In genomic region chr14:105565185-105565919, GRCh38 we compare ENCODE assay signal across 7 cellular contexts. TPM values are rescaled to one million over a fixed set of nuclear protein-coding genes. Genes with fewer than 3 reads are reported as not detected.
A peak's percentile ranks its signal among the peaks of the same experiment; 100 is the strongest.
DNase-seq lines count a peak whose midpoint lies in the region; ATAC-seq, FAIRE-seq and TF ChIP-seq lines count a peak whose summit lies in the region.
"Not testable (repeated sequence)": the region's sequence is repeated elsewhere in the genome, so short reads cannot be mapped to it uniquely, and the experiment has no call there.

No MANE protein-coding gene starts in this region.

- CTCF ChIA-PET in HEK293 (lab: Yijun Ruan, JAX); GM12878 (lab: Yijun Ruan, JAX); HepG2 (lab: Yijun Ruan, JAX; ENCODE audit: low intra/inter-chr PET ratio, low total read pairs): not testable (repeated sequence)

- H3K9me2 ChIP-seq in MM.1S (replicated peaks; ENCODE audit: insufficient read depth, low read length), result not testable (repeated sequence)

- not testable (repeated sequence) for TF ChIP-seq CTCF in GM12865 (IDR thresholded peaks at IDR 0.05; ENCODE audit: insufficient read depth, low read depth, low read length, missing control alignments); HEK293 (tag by site-specific recombination; IDR thresholded peaks at IDR 0.05); MM.1S (IDR thresholded peaks at IDR 0.05; ENCODE audit: low read length); GM12878 (IDR thresholded peaks at IDR 0.05 in 2 of 3, conservative IDR thresholded peaks at IDR 0.05 in 1 of 3; ENCODE audit: control insufficient read depth in 2 of 3, extremely low read depth in 1 of 3, insufficient read depth in 1 of 3, low read depth in 3 of 3, low read length in 3 of 3); HepG2 (CRISPR knock-in tag; IDR thresholded peaks at IDR 0.05); neural progenitor cell (IDR thresholded peaks at IDR 0.05)

- not testable (repeated sequence) for H3K36me3 Mint-ChIP-seq in T-helper 17 cell (ENCODE audit: low read depth); neural progenitor cell

- TF ChIP-seq RAD21 in GM12878 (IDR thresholded peaks at IDR 0.05; ENCODE audit: insufficient read depth, low read depth, low read length); HepG2 (CRISPR knock-in tag; IDR thresholded peaks at IDR 0.05): not testable (repeated sequence)

- H3K9ac ChIP-seq in MM.1S (ENCODE audit: low read length), result 0 out of 2 replicates have a peak overlapping the region, but pooled peaks have one; percentile 21
- H3K9ac ChIP-seq in GM12878 (ENCODE audit: control insufficient read depth, insufficient read depth, low read length), result peak overlapping the region; percentile 40; the same call in 1 of the 2 replicates
- not testable (repeated sequence) for H3K9ac ChIP-seq in HepG2 (ENCODE audit: insufficient read depth, low read depth, low read length); neural progenitor cell

- not testable (repeated sequence) for ATAC-seq in T-helper 17 cell, HepG2
- ATAC-seq in GM12878, result peak; percentile 3; the same call in 2 of the 3 replicates

- peaks cover 17% of the 10 kb centered on the region for H3K4me1 Mint-ChIP-seq in T-helper 17 cell
- H3K4me1 Mint-ChIP-seq in neural progenitor cell, result not testable (repeated sequence)

- RAD21 ChIA-PET in GM12878 (lab: Charles Lee; ENCODE audit: unreplicated experiment), result not testable (repeated sequence)

- H4K20me1 ChIP-seq in MM.1S (ENCODE audit: insufficient read depth, low read length); GM12878 (ENCODE audit: control insufficient read depth, insufficient read depth); HepG2 (ENCODE audit: insufficient read depth, low read length); neural progenitor cell (ENCODE audit: low read depth): not testable (repeated sequence)

- H3K4me1 ChIP-seq in HEK293 (ENCODE audit: control insufficient read depth, insufficient read depth, low read length); HepG2 (ENCODE audit: insufficient read depth, low read length); neural progenitor cell: not testable (repeated sequence)
- peaks cover 44% of the 10 kb centered on the region for H3K4me1 ChIP-seq in MM.1S (ENCODE audit: low read length)
- peaks cover 67% of the 10 kb centered on the region for H3K4me1 ChIP-seq in GM12878 (ENCODE audit: control insufficient read depth, insufficient read depth, low read length)

- H3K27me3 Mint-ChIP-seq in T-helper 17 cell, result not testable (repeated sequence)
- H3K27me3 Mint-ChIP-seq in neural progenitor cell (ENCODE audit: insufficient read depth, low read depth), result peaks cover 10% of the 10 kb centered on the region

- not testable (repeated sequence) for TF ChIP-seq POLR2A in GM12878 (IDR thresholded peaks at IDR 0.05; ENCODE audit: low read depth, low read length); HepG2 (IDR thresholded peaks at IDR 0.05; ENCODE audit: insufficient read depth in 1 of 2, low read depth in 2 of 2, low read length in 2 of 2)

- SMC1A ChIA-PET in GM12878 (lab: Charles Lee; ENCODE audit: uncharacterized antibody, unreplicated experiment), result not testable (repeated sequence)

- not testable (repeated sequence) for H2AFZ ChIP-seq in MM.1S (ENCODE audit: low read length); GM12878 (ENCODE audit: control insufficient read depth, low read depth, low read length); HepG2 (ENCODE audit: low read length); neural progenitor cell (replicated peaks)

- FAIRE-seq in GM12878 (lab: Jason Lieb, UNC) (peak; percentile 75), HepG2 (lab: Jason Lieb, UNC) (peak; percentile 62)

- not testable (repeated sequence) for TF ChIP-seq EP300 in GM12878 (IDR thresholded peaks at IDR 0.05; ENCODE audit: borderline replicate concordance in 1 of 2, control insufficient read depth in 1 of 2, low read depth in 2 of 2, low read length in 2 of 2); HepG2 (IDR thresholded peaks at IDR 0.05; ENCODE audit: low read depth in 2 of 2, low read length in 2 of 2); HepG2 (CRISPR knock-in tag; IDR thresholded peaks at IDR 0.05; ENCODE audit: borderline replicate concordance)

- not testable (repeated sequence) for H3F3A ChIP-seq in MM.1S (ENCODE audit: insufficient read depth, low read length)
- H3F3A ChIP-seq in neural progenitor cell (ENCODE audit: low read depth), result peaks cover 12% of the 10 kb centered on the region

- not testable (repeated sequence) for H3K27ac ChIP-seq in HEK293 (ENCODE audit: extremely low read depth, low read depth, low read length); HepG2 (ENCODE audit: extremely low read length, insufficient read depth, low read length); neural progenitor cell
- H3K27ac ChIP-seq in MM.1S (ENCODE audit: low read length) (peak overlapping the region; percentile 73; the same call in 1 of the 2 replicates), GM12878 (ENCODE audit: control insufficient read depth, insufficient read depth) (peak overlapping the region; percentile 81)

- not testable (repeated sequence) for H3K36me3 ChIP-seq in HEK293 (ENCODE audit: control insufficient read depth in 2 of 2, insufficient read depth in 1 of 2, low read length in 2 of 2); MM.1S (replicated peaks; ENCODE audit: insufficient read depth, low read length); GM12878 (ENCODE audit: control insufficient read depth in 2 of 2, insufficient read depth in 2 of 2, low read length in 1 of 2); HepG2 (replicated peaks in 1 of 2; ENCODE audit: control insufficient read depth in 1 of 2, insufficient read depth in 2 of 2, low read length in 2 of 2); neural progenitor cell

- peak overlapping the region; percentile 38 for H3K4me3 ChIP-seq in GM12865 (ENCODE audit: low read depth, low read length)
- H3K4me3 ChIP-seq in HEK293 (ENCODE audit: low read depth, low read length); MM.1S (ENCODE audit: low read length); GM12878; HepG2 (replicated peaks in 1 of 3; ENCODE audit: insufficient read depth in 1 of 3, low read depth in 2 of 3, low read length in 3 of 3); neural progenitor cell: not testable (repeated sequence)

- not testable (repeated sequence) for H3K4me2 ChIP-seq in MM.1S (ENCODE audit: low read depth, low read length); GM12878 (ENCODE audit: control insufficient read depth, insufficient read depth); HepG2 (ENCODE audit: low read depth, low read length); neural progenitor cell

- POLR2A ChIA-PET in HEK293 (lab: Yijun Ruan, JAX); GM12878 (lab: Charles Lee); HepG2 (lab: Yijun Ruan, JAX): not testable (repeated sequence)

- intact Hi-C loops in GM12878 (cut with micrococcal nuclease; ENCODE audit: unreplicated experiment), result loop anchor here (5.0 kb wide), 1 partner anchor 122 kb away; no protein-coding TSS in a partner anchor
- intact Hi-C loops in HepG2 (cut with micrococcal nuclease; ENCODE audit: unreplicated experiment), result not testable (repeated sequence)

- H3K4me3 Mint-ChIP-seq in T-helper 17 cell, neural progenitor cell: not testable (repeated sequence)

- in situ Hi-C loops in GM12878 (cut with MboI); HepG2 (cut with HindIII; ENCODE audit: extremely low pct_ligation_motif_present, low pct_unique_long_range_greater_than_20kb): not testable (repeated sequence)

- not testable (repeated sequence) for H3K9me3 ChIP-seq in HEK293 (ENCODE audit: control insufficient read depth, insufficient read depth, low read depth, low read length); MM.1S (replicated peaks; ENCODE audit: insufficient read depth, low read length); T-helper 17 cell (ENCODE audit: control insufficient read depth, low read length, poor library complexity, severe bottlenecking); GM12878 (replicated peaks; ENCODE audit: control insufficient read depth, insufficient read depth, low read length); HepG2 (ENCODE audit: low read length); neural progenitor cell (ENCODE audit: low read depth)

- H3K79me2 ChIP-seq in MM.1S (ENCODE audit: low read length), result peaks cover 27% of the 10 kb centered on the region
- peaks cover 17% of the 10 kb centered on the region for H3K79me2 ChIP-seq in GM12878 (ENCODE audit: control insufficient read depth, insufficient read depth, low read length)
- not testable (repeated sequence) for H3K79me2 ChIP-seq in HepG2 (ENCODE audit: insufficient read depth, low read length); neural progenitor cell (ENCODE audit: low read depth)

- H3K9me3 Mint-ChIP-seq in neural progenitor cell, result peaks cover 42% of the 10 kb centered on the region

- BruUV-seq in GM12878 (replicated peaks; lab: Mats Ljungman, UMichigan); HepG2 (replicated peaks; lab: Mats Ljungman, UMichigan): not testable (repeated sequence)

- WGBS in GM12878 (ENCODE audit: insufficient coverage, insufficient replicate concordance, low lambda C conversion rate, missing lambda C conversion rate), result 63% methylated on average over 4 of the region's 8 CpGs
- WGBS in HepG2 (ENCODE audit: low lambda C conversion rate), result 0% methylated on average over 2 of the region's 8 CpGs

- DNase-seq in GM12865 (ENCODE audit: low read depth); MM.1S; T-helper 17 cell; GM12878 (ENCODE audit: low read depth, low spot score); HepG2 (ENCODE audit: low spot score); neural progenitor cell (ENCODE audit: low spot score): not testable (repeated sequence)

- H3K27ac Mint-ChIP-seq in T-helper 17 cell (peak overlapping the region; percentile 2), neural progenitor cell (peak overlapping the region; percentile 21)

- not testable (repeated sequence) for H3K27me3 ChIP-seq in MM.1S (replicated peaks; ENCODE audit: insufficient read depth, low read length); GM12878 (replicated peaks in 1 of 2; ENCODE audit: control insufficient read depth in 2 of 2, insufficient read depth in 2 of 2, low read length in 1 of 2); HepG2 (ENCODE audit: control insufficient read depth in 1 of 2, insufficient read depth in 2 of 2, low read length in 2 of 2); neural progenitor cell

RNA-seq across cellular contexts. Expression of gene TMEM121, which starts 39.0 kb away (rescaled TPM):
- total RNA-seq in T-helper 17 cell, result 1 to 10 TPM in 1 of 2 donors, under 1 TPM in 1; 0.85 to 2.6 TPM
- total RNA-seq in GM12878 (2013; cell fraction: nucleolus; rRNA removed), result 2.2 and 2.7 TPM in 2 replicates
- total RNA-seq in GM12878 (2014; rRNA removed), result 4.9 and 6.6 TPM in 2 replicates
- 0.09 and 0.13 TPM in 2 replicates for total RNA-seq in GM12878 (2014; rRNA removed; fragmentation: Illumina TruSeq; extraction: Trizol)
- total RNA-seq in GM12878 (2021), result 3.2 and 3.4 TPM in 2 replicates
- polyA plus RNA-seq in GM12878 (2011; ENCODE audit: low read depth), result not detected
- polyA plus RNA-seq in GM12878 (2011; rRNA removed), result 0.04 TPM in 1 of 2 replicates, not detected in the other
- polyA plus RNA-seq in GM12878 (2011; cell fraction: cytosol; rRNA removed), result 0.13 TPM in 1 of 2 replicates, not detected in the other
- 0.07 and 0.12 TPM in 2 replicates for polyA plus RNA-seq in GM12878 (2011; cell fraction: nucleus; rRNA removed)
- polyA plus RNA-seq in GM12878 (2012), result 0.30 and 0.35 TPM in 2 replicates
- polyA plus RNA-seq in GM12878 (2014; fragmentation: Illumina TruSeq; extraction: Trizol), result not detected in 2 replicates
- under 1 TPM in 1 of 2 experiments, not detected in 1; 0.27 TPM for polyA plus RNA-seq in GM12878 (2014; fragmentation: Nextera tagmentation; extraction: Ambion mirVana)
- polyA plus RNA-seq in GM12878 (2014; rRNA removed), result 3.1 and 4.9 TPM in 2 replicates
- polyA plus RNA-seq in GM12878 (2016; fragmentation: Nextera tagmentation; extraction: Ambion mirVana), result 1 to 10 TPM in 1 of 2 experiments, under 1 TPM in 1; 0.49 to 1.9 TPM
- polyA minus RNA-seq in GM12878 (2011; rRNA and poly(A)+ RNA removed), result not detected in 2 replicates
- not detected in 2 replicates for polyA minus RNA-seq in GM12878 (2011; cell fraction: cytosol; rRNA and poly(A)+ RNA removed)
- polyA minus RNA-seq in GM12878 (2011; cell fraction: nucleus; rRNA and poly(A)+ RNA removed), result 0.12 and 0.29 TPM in 2 replicates
- 10.8 and 19.0 TPM in 2 replicates for total RNA-seq in HepG2 (2016; rRNA removed; fragmentation: Illumina TruSeq; extraction: Trizol)
- total RNA-seq in HepG2 (2016; cell fraction: cytosol; rRNA removed; fragmentation: Illumina TruSeq; extraction: Trizol; ENCODE audit: low read depth), result 11.9 and 15.2 TPM in 2 replicates
- 12.1 and 17.9 TPM in 2 replicates for total RNA-seq in HepG2 (2016; cell fraction: insoluble cytoplasmic fraction; rRNA removed; fragmentation: Illumina TruSeq; extraction: Trizol)
- 21.1 and 26.4 TPM in 2 replicates for total RNA-seq in HepG2 (2016; cell fraction: membrane; rRNA removed; fragmentation: Illumina TruSeq; extraction: Trizol)
- total RNA-seq in HepG2 (2016; cell fraction: nucleus; rRNA removed; fragmentation: Illumina TruSeq; extraction: Trizol), result 8.8 and 9.1 TPM in 2 replicates
- polyA plus RNA-seq in HepG2 (2011; rRNA removed), result 6.6 and 10.9 TPM in 2 replicates
- 11.8 and 25.5 TPM in 2 replicates for polyA plus RNA-seq in HepG2 (2011; cell fraction: cytosol; rRNA removed)
- polyA plus RNA-seq in HepG2 (2011; cell fraction: nucleus; rRNA removed), result 16.5 and 16.6 TPM in 2 replicates
- polyA plus RNA-seq in HepG2 (2012), result 4.0 and 4.3 TPM in 2 replicates
- 8.8 and 9.5 TPM in 2 replicates for polyA plus RNA-seq in HepG2 (2016; cell fraction: cytosol; fragmentation: Illumina TruSeq; extraction: Trizol; ENCODE audit: low read depth)
- polyA plus RNA-seq in HepG2 (2016; cell fraction: insoluble cytoplasmic fraction; fragmentation: Illumina TruSeq; extraction: Trizol; ENCODE audit: low read depth), result 8.7 and 9.4 TPM in 2 replicates
- polyA plus RNA-seq in HepG2 (2016; cell fraction: membrane; fragmentation: Illumina TruSeq; extraction: Trizol; ENCODE audit: low read depth), result 13.5 TPM in 2 replicates
- 12.3 and 13.5 TPM in 2 replicates for polyA plus RNA-seq in HepG2 (2016; cell fraction: nucleus; fragmentation: Illumina TruSeq; extraction: Trizol; ENCODE audit: insufficient read depth, low read depth)
- 0.82 and 39.5 TPM in 2 replicates for polyA minus RNA-seq in HepG2 (2011; rRNA and poly(A)+ RNA removed; ENCODE audit: low replicate concordance)
- 12.8 and 13.8 TPM in 2 replicates for polyA minus RNA-seq in HepG2 (2011; cell fraction: cytosol; rRNA and poly(A)+ RNA removed)
- polyA minus RNA-seq in HepG2 (2011; cell fraction: nucleus; rRNA and poly(A)+ RNA removed), result 4.1 and 4.5 TPM in 2 replicates
- total RNA-seq in neural progenitor cell (ENCODE audit: low replicate concordance), result 0.90 and 3.6 TPM in 2 replicates
